In the genomic region with DNA sequence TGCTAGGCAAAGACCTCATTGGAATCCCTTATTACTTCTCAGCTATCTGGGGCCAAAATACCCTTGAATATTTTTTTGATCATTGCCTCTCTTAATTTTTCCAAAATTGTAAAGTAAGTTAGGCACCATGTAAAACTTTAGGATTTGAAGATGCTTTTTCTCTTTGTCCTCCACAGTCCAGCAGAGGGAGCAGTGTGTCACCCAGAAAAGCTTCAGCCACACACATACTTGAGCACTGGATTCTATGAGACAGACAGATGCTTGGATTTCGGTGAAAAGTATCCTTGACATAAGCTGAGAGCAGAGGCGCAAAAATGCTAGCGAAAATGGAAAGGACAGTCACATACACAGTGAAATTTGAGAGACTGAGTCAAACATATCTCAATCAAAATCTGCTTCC, we compare ENCODE assay signal across 8 cellular contexts.
DNase-seq lines count a peak whose midpoint lies in the region; ATAC-seq and TF ChIP-seq lines count a peak whose summit lies in the region.

No MANE protein-coding gene starts in this region.

- no peaks in the 10 kb centered on the region for H3K4me1 ChIP-seq in liver (ENCODE audit: control insufficient read depth in 4 of 4, insufficient read depth in 4 of 4, low read length in 3 of 4)

- TF ChIP-seq RAD21 in liver (IDR thresholded peaks at IDR 0.05): peak; percentile 93 to 97

- ATAC-seq in HG02852 (IDR thresholded peaks at IDR 0.05; ENCODE audit: unreplicated experiment) (peak; percentile 74), HG03139 (IDR thresholded peaks at IDR 0.05; ENCODE audit: unreplicated experiment) (no peak), GM18870 (IDR thresholded peaks at IDR 0.05; ENCODE audit: unreplicated experiment) (no peak)

- H3K27ac ChIP-seq in liver (ENCODE audit: low read depth in 1 of 2, low read length in 2 of 2): no peak overlapping the region

- peak; percentile 67 for DNase-seq in NCI-H446 treated with DMSO at 0.1 percent for 48 hours (lab: John Stamatoyannopoulos, UW)
- peak; percentile 25 to 31 for DNase-seq in cardiac fibroblast (ENCODE audit: low read depth in 2 of 2)
- DNase-seq in stimulated activated CD8-positive, alpha-beta memory T cell treated with anti-CD3 and anti-CD28 coated beads, Interleukin-4, amount 100 ng/mL, for 48 hours: no peak

- 30% methylated on average over 3 of the region's 3 CpGs for WGBS in liver

- no peak overlapping the region for H3K9ac ChIP-seq in liver (ENCODE audit: low read depth in 1 of 2, low read length in 2 of 2)

- no peaks in the 10 kb centered on the region for H3K36me3 ChIP-seq in liver (ENCODE audit: control insufficient read depth in 4 of 4, insufficient read depth in 3 of 4, low read depth in 1 of 4, low read length in 3 of 4)

- no peaks in the 10 kb centered on the region for H3K27me3 ChIP-seq in liver (ENCODE audit: control insufficient read depth in 4 of 4, insufficient read depth in 4 of 4, low read length in 3 of 4)

- H3K9me3 ChIP-seq in liver (ENCODE audit: control insufficient read depth in 4 of 4, low read length in 3 of 4): no peaks in the 10 kb centered on the region

- H3K4me3 ChIP-seq in cardiac fibroblast (replicated peaks in 1 of 2; ENCODE audit: low read depth in 2 of 2, low read length in 2 of 2) (no peak overlapping the region), liver (ENCODE audit: low read depth in 1 of 3, low read length in 3 of 3) (no peak overlapping the region)

- peak; percentile 63 for TF ChIP-seq CTCF in GM12874 (IDR thresholded peaks at IDR 0.05; ENCODE audit: insufficient read depth, low read depth, low read length)
- TF ChIP-seq CTCF in cardiac fibroblast (IDR thresholded peaks at IDR 0.05; ENCODE audit: low read depth, low read length): peak; percentile 32
- TF ChIP-seq CTCF in liver (IDR thresholded peaks at IDR 0.05; ENCODE audit: low read depth, low read length, missing input control): peak; percentile 72

TF ChIP-seq in liver, 16 proteins besides CTCF, POLR2A, EP300 and RAD21:
- TF ChIP-seq FOXA1 (IDR thresholded peaks at IDR 0.05): no peak
- TF ChIP-seq, protein P1, sequence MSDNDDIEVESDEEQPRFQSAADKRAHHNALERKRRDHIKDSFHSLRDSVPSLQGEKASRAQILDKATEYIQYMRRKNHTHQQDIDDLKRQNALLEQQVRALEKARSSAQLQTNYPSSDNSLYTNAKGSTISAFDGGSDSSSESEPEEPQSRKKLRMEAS (IDR thresholded peaks at IDR 0.05): no peak
- TF ChIP-seq GABPA (IDR thresholded peaks at IDR 0.05 in 1 of 2, conservative IDR thresholded peaks at IDR 0.05 in 1 of 2): no peak
- TF ChIP-seq RXRA (IDR thresholded peaks at IDR 0.05): no peak
- TF ChIP-seq YY1 (IDR thresholded peaks at IDR 0.05): no peak
- TF ChIP-seq, protein P2, sequence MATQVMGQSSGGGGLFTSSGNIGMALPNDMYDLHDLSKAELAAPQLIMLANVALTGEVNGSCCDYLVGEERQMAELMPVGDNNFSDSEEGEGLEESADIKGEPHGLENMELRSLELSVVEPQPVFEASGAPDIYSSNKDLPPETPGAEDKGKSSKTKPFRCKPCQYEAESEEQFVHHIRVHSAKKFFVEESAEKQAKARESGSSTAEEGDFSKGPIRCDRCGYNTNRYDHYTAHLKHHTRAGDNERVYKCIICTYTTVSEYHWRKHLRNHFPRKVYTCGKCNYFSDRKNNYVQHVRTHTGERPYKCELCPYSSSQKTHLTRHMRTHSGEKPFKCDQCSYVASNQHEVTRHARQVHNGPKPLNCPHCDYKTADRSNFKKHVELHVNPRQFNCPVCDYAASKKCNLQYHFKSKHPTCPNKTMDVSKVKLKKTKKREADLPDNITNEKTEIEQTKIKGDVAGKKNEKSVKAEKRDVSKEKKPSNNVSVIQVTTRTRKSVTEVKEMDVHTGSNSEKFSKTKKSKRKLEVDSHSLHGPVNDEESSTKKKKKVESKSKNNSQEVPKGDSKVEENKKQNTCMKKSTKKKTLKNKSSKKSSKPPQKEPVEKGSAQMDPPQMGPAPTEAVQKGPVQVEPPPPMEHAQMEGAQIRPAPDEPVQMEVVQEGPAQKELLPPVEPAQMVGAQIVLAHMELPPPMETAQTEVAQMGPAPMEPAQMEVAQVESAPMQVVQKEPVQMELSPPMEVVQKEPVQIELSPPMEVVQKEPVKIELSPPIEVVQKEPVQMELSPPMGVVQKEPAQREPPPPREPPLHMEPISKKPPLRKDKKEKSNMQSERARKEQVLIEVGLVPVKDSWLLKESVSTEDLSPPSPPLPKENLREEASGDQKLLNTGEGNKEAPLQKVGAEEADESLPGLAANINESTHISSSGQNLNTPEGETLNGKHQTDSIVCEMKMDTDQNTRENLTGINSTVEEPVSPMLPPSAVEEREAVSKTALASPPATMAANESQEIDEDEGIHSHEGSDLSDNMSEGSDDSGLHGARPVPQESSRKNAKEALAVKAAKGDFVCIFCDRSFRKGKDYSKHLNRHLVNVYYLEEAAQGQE (IDR thresholded peaks at IDR 0.05): no peak
- TF ChIP-seq, protein P3, sequence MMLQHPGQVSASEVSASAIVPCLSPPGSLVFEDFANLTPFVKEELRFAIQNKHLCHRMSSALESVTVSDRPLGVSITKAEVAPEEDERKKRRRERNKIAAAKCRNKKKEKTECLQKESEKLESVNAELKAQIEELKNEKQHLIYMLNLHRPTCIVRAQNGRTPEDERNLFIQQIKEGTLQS (IDR thresholded peaks at IDR 0.05): no peak
- no peak for TF ChIP-seq FOXA2 (IDR thresholded peaks at IDR 0.05)
- no peak for TF ChIP-seq HNF4A (conservative IDR thresholded peaks at IDR 0.05)
- no peak for TF ChIP-seq SP1 (IDR thresholded peaks at IDR 0.05)
- TF ChIP-seq HNF4G (IDR thresholded peaks at IDR 0.05): no peak
- TF ChIP-seq JUND (IDR thresholded peaks at IDR 0.05): no peak
- TF ChIP-seq TAF1 (conservative IDR thresholded peaks at IDR 0.05): no peak
- TF ChIP-seq NR2F2 (IDR thresholded peaks at IDR 0.05): no peak
- TF ChIP-seq, protein P4, sequence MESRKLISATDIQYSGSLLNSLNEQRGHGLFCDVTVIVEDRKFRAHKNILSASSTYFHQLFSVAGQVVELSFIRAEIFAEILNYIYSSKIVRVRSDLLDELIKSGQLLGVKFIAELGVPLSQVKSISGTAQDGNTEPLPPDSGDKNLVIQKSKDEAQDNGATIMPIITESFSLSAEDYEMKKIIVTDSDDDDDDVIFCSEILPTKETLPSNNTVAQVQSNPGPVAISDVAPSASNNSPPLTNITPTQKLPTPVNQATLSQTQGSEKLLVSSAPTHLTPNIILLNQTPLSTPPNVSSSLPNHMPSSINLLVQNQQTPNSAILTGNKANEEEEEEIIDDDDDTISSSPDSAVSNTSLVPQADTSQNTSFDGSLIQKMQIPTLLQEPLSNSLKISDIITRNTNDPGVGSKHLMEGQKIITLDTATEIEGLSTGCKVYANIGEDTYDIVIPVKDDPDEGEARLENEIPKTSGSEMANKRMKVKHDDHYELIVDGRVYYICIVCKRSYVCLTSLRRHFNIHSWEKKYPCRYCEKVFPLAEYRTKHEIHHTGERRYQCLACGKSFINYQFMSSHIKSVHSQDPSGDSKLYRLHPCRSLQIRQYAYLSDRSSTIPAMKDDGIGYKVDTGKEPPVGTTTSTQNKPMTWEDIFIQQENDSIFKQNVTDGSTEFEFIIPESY (IDR thresholded peaks at IDR 0.05): no peak
- TF ChIP-seq EGR1 (IDR thresholded peaks at IDR 0.05; ENCODE audit: low read depth in 2 of 2): no peak
